ENCODE assay signal across 15 cellular contexts in genomic region chr10:119470920-119471702, GRCh38.
A peak's percentile ranks its signal among the peaks of the same experiment; 100 is the strongest.
DNase-seq lines count a peak whose midpoint lies in the region; ATAC-seq and TF ChIP-seq lines count a peak whose summit lies in the region.
"Had no signal": no experiment of that assay in that cellular context is flagged by ENCODE, and none has a peak within 500 bp of the region (broad histone marks: within the 10 kb centered on the region; RNA-seq: fewer than 3 reads in every experiment).

No MANE protein-coding gene starts in this region.

- H3K9me3 Mint-ChIP-seq in memory B cell, result peaks cover 4% of the 10 kb centered on the region
- H3K9me3 Mint-ChIP-seq in stimulated activated naive B cell treated with anti-CD40 and anti-IgM and Interleukin-4, amounts not matched to agents 10 μg/mL and 1 μg/mL and 100 μg/mL, for 72 hours, result peaks cover 4 to 13% of the 10 kb centered on the region in 2 donors
- no peaks in the 10 kb centered on the region for H3K9me3 Mint-ChIP-seq in type B pancreatic cell

- no peak for TF ChIP-seq CTCF in GM12865 (IDR thresholded peaks at IDR 0.05; ENCODE audit: insufficient read depth, low read depth, low read length, missing control alignments)
- TF ChIP-seq CTCF in HEK293 (tag by site-specific recombination; IDR thresholded peaks at IDR 0.05), result no peak
- no peak for TF ChIP-seq CTCF in type B pancreatic cell (conservative IDR thresholded peaks at IDR 0.05)

- DNase-seq in GM12865 (ENCODE audit: low read depth), result peak; percentile 28
- no peak for DNase-seq in memory B cell (ENCODE audit: low spot score in 2 of 2)
- DNase-seq in stimulated activated naive B cell treated with anti-CD40 and anti-IgM and Interleukin-4, amounts not matched to agents 10 μg/mL and 1 μg/mL and 100 μg/mL, for 72 hours, result no peak
- DNase-seq in type B pancreatic cell (ENCODE audit: extremely low spot score, unreplicated experiment), result no peak
- no peak for DNase-seq in iPS-NIHi7 (ENCODE audit: extremely low spot score)
- no peak for DNase-seq in RPMI8226
- DNase-seq: C1 segment of cervical spinal cord; Caco-2; CD8-positive, alpha-beta T cell; DMS153; DND-41; GM23248; H7; HCEC 1CT had no signal

- H3K4me3 Mint-ChIP-seq in memory B cell (no peak overlapping the region), type B pancreatic cell (no peak overlapping the region)
- no peak overlapping the region for H3K4me3 Mint-ChIP-seq in stimulated activated naive B cell treated with anti-CD40 and anti-IgM and Interleukin-4, amounts not matched to agents 10 μg/mL and 1 μg/mL and 100 μg/mL, for 72 hours
- H3K4me3 Mint-ChIP-seq: CD8-positive, alpha-beta T cell had no signal

- peak; percentile 79 for ATAC-seq in memory B cell (ENCODE audit: low read depth)
- ATAC-seq in stimulated activated naive B cell treated with anti-CD40 and anti-IgM and Interleukin-4, amounts not matched to agents 10 μg/mL and 1 μg/mL and 100 μg/mL, for 72 hours (replicated peaks), result peak; percentile 70 to 74
- ATAC-seq: CD8-positive, alpha-beta T cell had no signal

- POLR2A ChIA-PET in HEK293 (lab: Yijun Ruan, JAX), result no interaction called here

- H3K9me3 ChIP-seq in HEK293 (ENCODE audit: control insufficient read depth, insufficient read depth, low read depth, low read length), result no peaks in the 10 kb centered on the region
- H3K9me3 ChIP-seq: Caco-2 had no signal

- no peaks in the 10 kb centered on the region for H3K27me3 Mint-ChIP-seq in memory B cell
- no peaks in the 10 kb centered on the region for H3K27me3 Mint-ChIP-seq in stimulated activated naive B cell treated with anti-CD40 and anti-IgM and Interleukin-4, amounts not matched to agents 10 μg/mL and 1 μg/mL and 100 μg/mL, for 72 hours
- peaks cover 17% of the 10 kb centered on the region for H3K27me3 Mint-ChIP-seq in type B pancreatic cell

- no peak overlapping the region for H3K27ac ChIP-seq in HEK293 (ENCODE audit: extremely low read depth, low read depth, low read length)
- H3K27ac ChIP-seq: GM23248 had no signal

- no peak overlapping the region for H3K4me3 ChIP-seq in GM12865 (ENCODE audit: low read depth, low read length)
- H3K4me3 ChIP-seq in HEK293 (ENCODE audit: low read depth, low read length), result no peak overlapping the region
- H3K4me3 ChIP-seq: GM23248 had no signal

- no peaks in the 10 kb centered on the region for H3K36me3 ChIP-seq in HEK293 (ENCODE audit: control insufficient read depth in 2 of 2, insufficient read depth in 1 of 2, low read length in 2 of 2)

- no peaks in the 10 kb centered on the region for H3K36me3 Mint-ChIP-seq in memory B cell
- H3K36me3 Mint-ChIP-seq in stimulated activated naive B cell treated with anti-CD40 and anti-IgM and Interleukin-4, amounts not matched to agents 10 μg/mL and 1 μg/mL and 100 μg/mL, for 72 hours, result peaks cover 6 to 8% of the 10 kb centered on the region in 2 donors
- H3K36me3 Mint-ChIP-seq in type B pancreatic cell, result no peaks in the 10 kb centered on the region
- H3K36me3 Mint-ChIP-seq: CD8-positive, alpha-beta T cell had no signal

- H3K4me1 Mint-ChIP-seq in memory B cell, result peaks cover 9% of the 10 kb centered on the region
- H3K4me1 Mint-ChIP-seq in stimulated activated naive B cell treated with anti-CD40 and anti-IgM and Interleukin-4, amounts not matched to agents 10 μg/mL and 1 μg/mL and 100 μg/mL, for 72 hours, result peaks cover 27 to 49% of the 10 kb centered on the region in 2 donors
- no peaks in the 10 kb centered on the region for H3K4me1 Mint-ChIP-seq in type B pancreatic cell (ENCODE audit: unreplicated experiment)

- no peak overlapping the region for H3K27ac Mint-ChIP-seq in memory B cell
- no peak overlapping the region for H3K27ac Mint-ChIP-seq in stimulated activated naive B cell treated with anti-CD40 and anti-IgM and Interleukin-4, amounts not matched to agents 10 μg/mL and 1 μg/mL and 100 μg/mL, for 72 hours
- no peak overlapping the region for H3K27ac Mint-ChIP-seq in type B pancreatic cell
- H3K27ac Mint-ChIP-seq: CD8-positive, alpha-beta T cell had no signal

- H3K4me1 ChIP-seq in HEK293 (ENCODE audit: control insufficient read depth, insufficient read depth, low read length), result no peaks in the 10 kb centered on the region
- H3K4me1 ChIP-seq: Caco-2 had no signal

- CTCF ChIA-PET in HEK293 (lab: Yijun Ruan, JAX), result no interaction called here

TF ChIP-seq in HEK293, 187 proteins besides CTCF, POLR2A, EP300 and RAD21:
- TF ChIP-seq, protein P1, sequence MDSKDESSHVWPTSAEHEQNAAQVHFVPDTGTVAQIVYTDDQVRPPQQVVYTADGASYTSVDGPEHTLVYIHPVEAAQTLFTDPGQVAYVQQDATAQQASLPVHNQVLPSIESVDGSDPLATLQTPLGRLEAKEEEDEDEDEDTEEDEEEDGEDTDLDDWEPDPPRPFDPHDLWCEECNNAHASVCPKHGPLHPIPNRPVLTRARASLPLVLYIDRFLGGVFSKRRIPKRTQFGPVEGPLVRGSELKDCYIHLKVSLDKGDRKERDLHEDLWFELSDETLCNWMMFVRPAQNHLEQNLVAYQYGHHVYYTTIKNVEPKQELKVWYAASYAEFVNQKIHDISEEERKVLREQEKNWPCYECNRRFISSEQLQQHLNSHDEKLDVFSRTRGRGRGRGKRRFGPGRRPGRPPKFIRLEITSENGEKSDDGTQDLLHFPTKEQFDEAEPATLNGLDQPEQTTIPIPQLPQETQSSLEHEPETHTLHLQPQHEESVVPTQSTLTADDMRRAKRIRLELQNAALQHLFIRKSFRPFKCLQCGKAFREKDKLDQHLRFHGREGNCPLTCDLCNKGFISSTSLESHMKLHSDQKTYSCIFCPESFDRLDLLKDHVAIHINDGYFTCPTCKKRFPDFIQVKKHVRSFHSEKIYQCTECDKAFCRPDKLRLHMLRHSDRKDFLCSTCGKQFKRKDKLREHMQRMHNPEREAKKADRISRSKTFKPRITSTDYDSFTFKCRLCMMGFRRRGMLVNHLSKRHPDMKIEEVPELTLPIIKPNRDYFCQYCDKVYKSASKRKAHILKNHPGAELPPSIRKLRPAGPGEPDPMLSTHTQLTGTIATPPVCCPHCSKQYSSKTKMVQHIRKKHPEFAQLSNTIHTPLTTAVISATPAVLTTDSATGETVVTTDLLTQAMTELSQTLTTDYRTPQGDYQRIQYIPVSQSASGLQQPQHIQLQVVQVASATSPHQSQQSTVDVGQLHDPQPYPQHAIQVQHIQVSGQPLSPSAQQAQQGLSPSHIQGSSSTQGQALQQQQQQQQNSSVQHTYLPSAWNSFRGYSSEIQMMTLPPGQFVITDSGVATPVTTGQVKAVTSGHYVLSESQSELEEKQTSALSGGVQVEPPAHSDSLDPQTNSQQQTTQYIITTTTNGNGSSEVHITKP (tag by site-specific recombination; IDR thresholded peaks at IDR 0.05), result no peak
- TF ChIP-seq ZNF664 (tag by site-specific recombination; IDR thresholded peaks at IDR 0.05), result peak; percentile 58; the same call in 1 of the 2 replicates
- TF ChIP-seq ZNF529 (tag by site-specific recombination; IDR thresholded peaks at IDR 0.05; ENCODE audit: insufficient replicate concordance), result peak; percentile 93
